8 cellular contexts compared by ENCODE assay signal in genomic region chr6:83708546-83708969, GRCh38. TPM values are rescaled to one million over a fixed set of nuclear protein-coding genes. Genes with fewer than 3 reads are reported as not detected.
DNase-seq lines count a peak whose midpoint lies in the region; ATAC-seq and TF ChIP-seq lines count a peak whose summit lies in the region.
"Had no signal": no experiment of that assay in that cellular context is flagged by ENCODE, and none has a peak within 500 bp of the region (broad histone marks: within the 10 kb centered on the region; RNA-seq: fewer than 3 reads in every experiment).

No MANE protein-coding gene starts in this region.

- ATAC-seq in GM19372 (IDR thresholded peaks at IDR 0.05; ENCODE audit: low read depth, unreplicated experiment) (peak; percentile 52), gastroesophageal sphincter (peak; percentile 47), HG03097 (IDR thresholded peaks at IDR 0.05; ENCODE audit: low FRiP score, unreplicated experiment) (no peak)

- CTCF ChIA-PET in RWPE1 (lab: Yijun Ruan, JAX): interaction anchor here (0.6 kb wide), 1 partner anchor 78 kb away, joined by 3 read pairs; no protein-coding TSS in a partner anchor

- DNase-seq in RWPE1 (ENCODE audit: low spot score) (peak; percentile 24), retina (peak; percentile 91), GM19240 (ENCODE audit: insufficient read length, low spot score) (no peak), RPMI8226 (no peak)

- peaks cover 0 to 23% (median 13%) of the 10 kb centered on the region in 3 donors for H3K4me1 ChIP-seq in gastroesophageal sphincter

- peak overlapping the region; percentile 32 to 69 for H3K4me3 ChIP-seq in gastroesophageal sphincter

- H3K9me3 ChIP-seq in gastroesophageal sphincter: peaks cover 0 to 7% (median 0%) of the 10 kb centered on the region in 3 donors

- TF ChIP-seq POLR2A in gastroesophageal sphincter (IDR thresholded peaks at IDR 0.05): no peak

- WGBS in gastroesophageal sphincter (ENCODE audit: low coverage in 1 of 2), 2 donors: no CpG with 5 or more reads among the region's 52 CpGs

- TF ChIP-seq CTCF in RWPE1 (conservative IDR thresholded peaks at IDR 0.05; ENCODE audit: low read depth) (no peak), gastroesophageal sphincter (IDR thresholded peaks at IDR 0.05) (no peak)

- POLR2A ChIA-PET in RWPE1 (lab: Yijun Ruan, JAX; ENCODE audit: low non-redundant PET): no interaction called here

- H3K27ac ChIP-seq in RWPE1: no peak overlapping the region
- H3K27ac ChIP-seq in gastroesophageal sphincter: peak overlapping the region in 2 of 4 donors; percentile 29 to 65

- H3K36me3 ChIP-seq in gastroesophageal sphincter: no peaks in the 10 kb centered on the region

- peaks cover 36% of the 10 kb centered on the region for H3K27me3 ChIP-seq in gastroesophageal sphincter

- no peak for TF ChIP-seq EP300 in gastroesophageal sphincter (IDR thresholded peaks at IDR 0.05)

RNA-seq across cellular contexts. Expression of gene SNAP91, which starts 0.3 kb away (rescaled TPM):
- total RNA-seq in gastroesophageal sphincter: 1 to 10 TPM; 3.0 to 9.4 (median 6.4) TPM
- total RNA-seq: T-helper 1 cell treated with Interleukin-12 subunit alpha and Interleukin-12 subunit beta and Interleukin-4 antibody, amounts not matched to agents 30 ng/mL and 1 ng/mL, for 36 hours had no signal

Comparison
In these comparisons a context has a peak if more than half of its experiments do, and no peak if none do; other contexts are left out.
1. DNase-seq: peak in RWPE1 (single experiment) and retina (single experiment); none in GM19240 (single experiment) and RPMI8226 (single experiment).